Comparison of ENCODE assay signal across 31 cellular contexts in the genomic region with DNA sequence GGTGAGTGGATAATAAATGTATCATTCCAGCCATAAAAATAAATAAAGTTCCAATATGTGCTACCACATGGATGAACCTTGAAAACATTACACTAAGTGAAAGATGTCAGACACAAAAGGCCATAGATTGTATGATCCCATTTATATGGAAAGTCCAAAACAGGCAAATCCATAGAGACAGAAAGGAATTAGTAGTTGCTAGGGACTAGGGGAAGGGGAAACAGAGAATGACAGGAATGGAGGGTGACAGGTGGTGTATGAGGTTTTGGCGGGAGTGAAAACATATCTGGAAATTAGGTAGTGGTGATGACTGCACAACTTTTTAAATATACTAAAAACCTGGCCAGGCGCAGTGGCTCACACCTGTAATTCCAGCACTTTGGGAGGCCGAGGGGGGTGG. TPM values are rescaled to one million over a fixed set of nuclear protein-coding genes. Genes with fewer than 3 reads are reported as not detected.
DNase-seq lines count a peak whose midpoint lies in the region; ATAC-seq, FAIRE-seq and TF ChIP-seq lines count a peak whose summit lies in the region.
"Had no signal": no experiment of that assay in that cellular context is flagged by ENCODE, and none has a peak within 500 bp of the region (broad histone marks: within the 10 kb centered on the region; RNA-seq: fewer than 3 reads in every experiment).

No MANE protein-coding gene starts in this region.

- peaks cover 17% of the 10 kb centered on the region for H3K4me1 ChIP-seq in A549
- peaks cover 21 to 36% of the 10 kb centered on the region in 2 experiments for H3K4me1 ChIP-seq in HCT116 (ENCODE audit: control insufficient read depth in 1 of 2, insufficient read depth in 2 of 2, low read length in 2 of 2)
- H3K4me1 ChIP-seq in PC-3 (ENCODE audit: insufficient read depth, low read length): peaks cover 24% of the 10 kb centered on the region
- peaks cover 11% of the 10 kb centered on the region for H3K4me1 ChIP-seq in foreskin keratinocyte

- TF ChIP-seq EP300 in A549 (IDR thresholded peaks at IDR 0.05): no peak

- H2AFZ ChIP-seq in HCT116 (ENCODE audit: low read depth, low read length, poor library complexity, severe bottlenecking) (peak overlapping the region; percentile 67), PC-3 (ENCODE audit: low read length) (no peak overlapping the region)

- WGBS in A549 (ENCODE audit: missing lambda C conversion rate): 96% methylated on average over 3 of the region's 3 CpGs

- no peak for TF ChIP-seq RAD21 in A549 (conservative IDR thresholded peaks at IDR 0.05 in 1 of 2, IDR thresholded peaks at IDR 0.05 in 1 of 2)
- no peak for TF ChIP-seq RAD21 in HCT116 (IDR thresholded peaks at IDR 0.05; ENCODE audit: low read depth)

- no peak for FAIRE-seq in A549 (lab: Jason Lieb, UNC)
- FAIRE-seq: D721Med, TTC549 had no signal

- ATAC-seq in A549 (no peak), HCT116 (no peak), PC-3 (no peak), foreskin keratinocyte (no peak), left colon (no peak), HG03039 (IDR thresholded peaks at IDR 0.05; ENCODE audit: unreplicated experiment) (no peak), GM19324 (IDR thresholded peaks at IDR 0.05; ENCODE audit: low FRiP score, unreplicated experiment) (no peak)
- ATAC-seq: activated CD8-positive, alpha-beta T cell treated with anti-CD3 and anti-CD28 coated beads, Interleukin-2, amount 10 ng/mL, durations not matched to agents 7 days and 5 days; left lobe of liver had no signal

- no peaks in the 10 kb centered on the region for H4K20me1 ChIP-seq in HCT116 (ENCODE audit: insufficient read depth)
- no peaks in the 10 kb centered on the region for H4K20me1 ChIP-seq in PC-3 (ENCODE audit: low read length)

- no peaks in the 10 kb centered on the region for H3F3A ChIP-seq in PC-3 (ENCODE audit: low read length, unreplicated experiment)

- POLR2A ChIA-PET in A549 (lab: Yijun Ruan, JAX) (no interaction called here), HCT116 (lab: Charles Lee) (interaction anchor here (1.0 kb wide), 1 partner anchor 9 kb away, joined by 4 read pairs; no protein-coding TSS in a partner anchor), PC-3 (lab: Charles Lee; ENCODE audit: unreplicated experiment) (no interaction called here)

- 0 out of 2 replicates have a peak overlapping the region, but pooled peaks have one; percentile 2 for H3K9ac ChIP-seq in HCT116 (ENCODE audit: low read length)
- H3K9ac ChIP-seq in PC-3 (ENCODE audit: low read length): no peak overlapping the region

- TF ChIP-seq CTCF in A549 (IDR thresholded peaks at IDR 0.05) (no peak), HCT116 (IDR thresholded peaks at IDR 0.05 in 2 of 3, conservative IDR thresholded peaks at IDR 0.05 in 1 of 3; ENCODE audit: borderline replicate concordance in 1 of 3, insufficient read depth in 1 of 3, low read depth in 2 of 3, low read length in 2 of 3) (no peak), PC-3 (conservative IDR thresholded peaks at IDR 0.05; ENCODE audit: low read depth, low read length) (no peak), foreskin keratinocyte (conservative IDR thresholded peaks at IDR 0.05) (no peak), GM10266 (IDR thresholded peaks at IDR 0.05; ENCODE audit: control insufficient read depth, insufficient read depth, low read depth, missing control alignments) (no peak)

- no peaks in the 10 kb centered on the region for H3K9me2 ChIP-seq in HCT116 (ENCODE audit: insufficient read depth)
- H3K9me2 ChIP-seq in PC-3 (replicated peaks; ENCODE audit: low read length): no peaks in the 10 kb centered on the region

- CTCF ChIA-PET in A549 (lab: Yijun Ruan, JAX): interaction anchor here (2.5 kb wide), 1 partner anchor 32 kb away, joined by 12 read pairs; no protein-coding TSS in a partner anchor
- CTCF ChIA-PET in HCT116 (lab: Charles Lee): no interaction called here
- CTCF ChIA-PET in PC-3 (lab: Charles Lee): interaction anchor here (0.6 to 1.4 kb wide), 2 partner anchors 12 to 62 kb away, joined by 3 to 4 read pairs; no protein-coding TSS in a partner anchor

- H3K9me3 ChIP-seq in A549 (no peaks in the 10 kb centered on the region), HCT116 (ENCODE audit: control insufficient read depth in 1 of 2, insufficient read depth in 1 of 2, low read depth in 1 of 2, low read length in 2 of 2) (no peaks in the 10 kb centered on the region), PC-3 (ENCODE audit: low read length) (no peaks in the 10 kb centered on the region)
- H3K9me3 ChIP-seq: Peyer's patch, thyroid gland had no signal

- peak overlapping the region; percentile 44; the same call in 1 of the 3 replicates for H3K4me2 ChIP-seq in A549
- peak overlapping the region; percentile 46 for H3K4me2 ChIP-seq in HCT116 (ENCODE audit: low read length)
- peak overlapping the region; percentile 50 for H3K4me2 ChIP-seq in PC-3 (ENCODE audit: low read length)

- H3K79me2 ChIP-seq in HCT116 (ENCODE audit: insufficient read depth, low read length) (no peaks in the 10 kb centered on the region), PC-3 (ENCODE audit: low read length) (no peaks in the 10 kb centered on the region)

- no peak overlapping the region for H3K27ac ChIP-seq in A549
- no peak overlapping the region for H3K27ac ChIP-seq in HCT116 (ENCODE audit: low read depth, low read length)
- peak overlapping the region; percentile 53 for H3K27ac ChIP-seq in PC-3 (ENCODE audit: low read length)
- peak overlapping the region; percentile 93 for H3K27ac ChIP-seq in foreskin keratinocyte
- H3K27ac ChIP-seq: Peyer's patch, thyroid gland had no signal

- DNase-seq in A549 (ENCODE audit: low read depth in 1 of 2, low spot score in 1 of 2): no peak
- no peak for DNase-seq in HCT116 (ENCODE audit: low read depth, low spot score)
- no peak for DNase-seq in PC-3
- no peak for DNase-seq in foreskin keratinocyte
- no peak for DNase-seq in left colon
- no peak for DNase-seq in GM10266 (ENCODE audit: extremely low spot score)
- DNase-seq: activated CD4-positive, CD25-positive, alpha-beta regulatory T cell treated with anti-CD3 and anti-CD28 coated beads, Interleukin-2, amount 50 U/mL, for 72 hours; activated gamma-delta T cell treated with Interleukin-2 at 50 U/mL for 16 hours; activated T-cell treated with anti-CD3 and anti-CD28 coated beads for 4 hours; effector CD4-positive, alpha-beta T cell; erythroblast; mesendoderm; MM.1S; naive B cell; NCI-H1436 treated with DMSO at 0.1 percent for 48 hours; NCI-H2227 treated with DMSO at 0.1 percent for 48 hours; Peyer's patch; SIG-M5; stimulated activated CD4-positive, alpha-beta T cell treated with anti-CD3 and anti-CD28 coated beads, Interleukin-12 subunit alpha, Interleukin-12 subunit beta, amount 100 ng/mL, for 4 hours; stimulated activated CD4-positive, alpha-beta T cell treated with anti-CD3 and anti-CD28 coated beads, Interleukin-4, amount 100 ng/mL, for 4 hours; stimulated activated naive CD8-positive, alpha-beta T cell treated with anti-CD3 and anti-CD28 coated beads, Interleukin-15, Interleukin-2, amounts not matched to agents 100 U/mL and 50 U/mL, for 24 hours; T-cell; thyroid gland had no signal

- H3K27me3 ChIP-seq in HCT116 (ENCODE audit: insufficient read depth, low read length): no peaks in the 10 kb centered on the region
- H3K27me3 ChIP-seq in PC-3 (ENCODE audit: low read length): no peaks in the 10 kb centered on the region
- H3K27me3 ChIP-seq in foreskin keratinocyte: no peaks in the 10 kb centered on the region
- H3K27me3 ChIP-seq: brain microvascular endothelial cell, Peyer's patch, thyroid gland had no signal

- intact Hi-C loops in HCT116 (cut with micrococcal nuclease) (no loop called here), PC-3 (cut with micrococcal nuclease) (no loop called here), left colon (cut with DNase I, micrococcal nuclease) (loop anchor here in 1 of 2 donors (10.0 kb wide), 1 partner anchor 60 kb away; no protein-coding TSS in a partner anchor)

- H3K36me3 ChIP-seq in HCT116 (ENCODE audit: control insufficient read depth in 1 of 2, insufficient read depth in 2 of 2, low read length in 2 of 2) (no peaks in the 10 kb centered on the region), PC-3 (ENCODE audit: low read depth, low read length) (no peaks in the 10 kb centered on the region; the same call in 1 of the 2 replicates)
- H3K36me3 ChIP-seq: brain microvascular endothelial cell, Peyer's patch, thyroid gland had no signal

- TF ChIP-seq POLR2A in A549 (IDR thresholded peaks at IDR 0.05; ENCODE audit: low read length) (no peak), HCT116 (IDR thresholded peaks at IDR 0.05; ENCODE audit: borderline replicate concordance, extremely low read depth, insufficient read depth, insufficient read length) (no peak)

- RAD21 ChIA-PET in HCT116 (lab: Charles Lee; ENCODE audit: low non-redundant PET in 1 of 2, low total read pairs in 2 of 2, uncharacterized antibody in 2 of 2, unreplicated experiment in 2 of 2): no interaction called here

- BruUV-seq in HCT116 (replicated peaks; lab: Mats Ljungman, UMichigan): no TSS peak
- BruUV-seq in PC-3 (replicated peaks; lab: Mats Ljungman, UMichigan): no TSS peak

- H3K4me3 ChIP-seq in A549 (no peak overlapping the region), HCT116 (replicated peaks in 1 of 2; ENCODE audit: low read depth in 1 of 2, low read length in 2 of 2) (no peak overlapping the region), PC-3 (ENCODE audit: low read length) (peak overlapping the region; percentile 23; the same call in 1 of the 2 replicates)
- H3K4me3 ChIP-seq: Peyer's patch, thyroid gland had no signal

RNA-seq across cellular contexts. Expression of a gene that starts 15.2 kb away (rescaled TPM):
- polyA plus RNA-seq in A549 (2011; rRNA removed) (8.3 and 11.1 TPM in 2 replicates), A549 (2017; fragmentation: RNase III; extraction: RNeasy Plus Mini Kit Qiagen cat#74134 plus additional on column Dnase treatment) (14.1 to 16.1 TPM (median 15.3 TPM) in 3 replicates), foreskin keratinocyte (112 and 115 TPM in 2 replicates)
- polyA plus RNA-seq in A549 (2012; cell fraction: cytosol; rRNA removed): 16.0 and 23.0 TPM in 2 replicates
- 52.8 and 67.1 TPM in 2 replicates for polyA plus RNA-seq in A549 (2012; cell fraction: nucleus; rRNA removed)
- 12.5 and 17.6 TPM in 2 replicates for polyA minus RNA-seq in A549 (2011; rRNA and poly(A)+ RNA removed)
- total RNA-seq in HCT116 (2021; ENCODE audit: unreplicated experiment) (32.0 TPM), PC-3 (2014; rRNA removed) (20.7 and 26.3 TPM in 2 replicates), foreskin keratinocyte (116 and 130 TPM in 2 replicates), left colon (10 to 100 TPM; 64.1 to 66.4 TPM)
- polyA plus RNA-seq in HCT116 (2012): 22.8 and 27.4 TPM in 2 replicates

RNA-seq across cellular contexts. Expression of a gene that starts 25.8 kb away (rescaled TPM):
- 12.2 and 16.0 TPM in 2 replicates for polyA plus RNA-seq in A549 (2011; rRNA removed)
- 23.4 and 33.7 TPM in 2 replicates for polyA plus RNA-seq in A549 (2012; cell fraction: cytosol; rRNA removed)
- polyA plus RNA-seq in A549 (2012; cell fraction: nucleus; rRNA removed): 21.3 and 29.9 TPM in 2 replicates
- 20.2 to 21.5 TPM (median 20.3 TPM) in 3 replicates for polyA plus RNA-seq in A549 (2017; fragmentation: RNase III; extraction: RNeasy Plus Mini Kit Qiagen cat#74134 plus additional on column Dnase treatment)
- 9.8 and 15.0 TPM in 2 replicates for polyA minus RNA-seq in A549 (2011; rRNA and poly(A)+ RNA removed)
- total RNA-seq in HCT116 (2021; ENCODE audit: unreplicated experiment): 160 TPM
- polyA plus RNA-seq in HCT116 (2012): 184 and 199 TPM in 2 replicates
- 43.9 and 47.4 TPM in 2 replicates for total RNA-seq in PC-3 (2014; rRNA removed)
- total RNA-seq in foreskin keratinocyte: 48.7 and 56.7 TPM in 2 replicates
- 72.7 and 84.9 TPM in 2 replicates for polyA plus RNA-seq in foreskin keratinocyte
- total RNA-seq in left colon: 10 to 100 TPM; 52.2 to 64.1 TPM

RNA-seq across cellular contexts. Expression of a gene that starts 45.4 kb away (rescaled TPM):
- polyA plus RNA-seq in A549 (2011; rRNA removed) (1.1 and 2.0 TPM in 2 replicates), A549 (2017; fragmentation: RNase III; extraction: RNeasy Plus Mini Kit Qiagen cat#74134 plus additional on column Dnase treatment) (0.45 to 0.75 TPM (median 0.63 TPM) in 3 replicates), foreskin keratinocyte (not detected in 2 replicates)
- polyA plus RNA-seq in A549 (2012; cell fraction: cytosol; rRNA removed): 0.22 and 0.39 TPM in 2 replicates
- 0.14 TPM in 1 of 2 replicates, not detected in the other for polyA plus RNA-seq in A549 (2012; cell fraction: nucleus; rRNA removed)
- polyA minus RNA-seq in A549 (2011; rRNA and poly(A)+ RNA removed): not detected in 2 replicates
- total RNA-seq in HCT116 (2021; ENCODE audit: unreplicated experiment) (not detected), PC-3 (2014; rRNA removed) (not detected in 2 replicates), foreskin keratinocyte (not detected in 2 replicates), left colon (10 to 100 TPM; 42.9 to 44.5 TPM)
- 0.61 TPM in 1 of 2 replicates, not detected in the other for polyA plus RNA-seq in HCT116 (2012)
- total RNA-seq: activated CD8-positive, alpha-beta T cell treated with anti-CD3 and anti-CD28 coated beads, Interleukin-2, amount 10 ng/mL, durations not matched to agents 7 days and 5 days; thyroid gland had no signal
- polyA plus RNA-seq: AG04450 had no signal

RNA-seq across cellular contexts. Expression of a gene that starts 48.3 kb away (rescaled TPM):
- polyA plus RNA-seq in A549 (2011; rRNA removed) (1.2 and 2.0 TPM in 2 replicates), A549 (2017; fragmentation: RNase III; extraction: RNeasy Plus Mini Kit Qiagen cat#74134 plus additional on column Dnase treatment) (1.7 to 1.8 TPM (median 1.7 TPM) in 3 replicates), foreskin keratinocyte (5.7 and 6.1 TPM in 2 replicates)
- polyA plus RNA-seq in A549 (2012; cell fraction: cytosol; rRNA removed): 2.3 and 3.2 TPM in 2 replicates
- 18.4 and 23.7 TPM in 2 replicates for polyA plus RNA-seq in A549 (2012; cell fraction: nucleus; rRNA removed)
- 0.73 and 0.95 TPM in 2 replicates for polyA minus RNA-seq in A549 (2011; rRNA and poly(A)+ RNA removed)
- total RNA-seq in HCT116 (2021; ENCODE audit: unreplicated experiment) (4.5 TPM), PC-3 (2014; rRNA removed) (1.7 and 2.4 TPM in 2 replicates), foreskin keratinocyte (4.2 and 5.5 TPM in 2 replicates), left colon (10 to 100 TPM; 10.4 to 11.2 TPM)
- 3.3 and 3.4 TPM in 2 replicates for polyA plus RNA-seq in HCT116 (2012)

Comparison
In these comparisons a context has a peak if more than half of its experiments do, and no peak if none do; other contexts are left out.
1. H3K27ac ChIP-seq: peak in PC-3 (single experiment) and foreskin keratinocyte (single experiment); none in A549 (0 of 2) and HCT116 (single experiment).
2. RNA of a gene that starts 45.4 kb away (total RNA-seq): 42.9 to 44.5 TPM in left colon; not detected in HCT116 (single experiment), not detected in PC-3 and not detected in foreskin keratinocyte; every median in the first group is over 10 times any median in the second.
3. Peak in every context shown above with its lines, with median percentiles within 50 percentile points of each other: H3K4me2 ChIP-seq.